ENCODE assay signal across 17 cellular contexts in genomic region chr7:46257766-46258448, GRCh38.
DNase-seq lines count a peak whose midpoint lies in the region.
"Had no signal": no experiment of that assay in that cellular context is flagged by ENCODE, and none has a peak within 500 bp of the region (broad histone marks: within the 10 kb centered on the region; RNA-seq: fewer than 3 reads in every experiment).

No MANE protein-coding gene starts in this region.

- H3K9me3 ChIP-seq in adipocyte (ENCODE audit: control insufficient read depth, low read length): peaks cover 17% of the 10 kb centered on the region
- H3K9me3 ChIP-seq: testis had no signal

- no peaks in the 10 kb centered on the region for H3K36me3 ChIP-seq in adipocyte (ENCODE audit: control insufficient read depth, insufficient read depth, low read length, severe bottlenecking)
- H3K36me3 ChIP-seq: neural progenitor cell had no signal

- no peak overlapping the region for H3K4me3 ChIP-seq in adipocyte (ENCODE audit: low read length)
- H3K4me3 ChIP-seq: GM12878, neural progenitor cell, testis had no signal

- no peaks in the 10 kb centered on the region for H3K27me3 ChIP-seq in adipocyte (replicated peaks; ENCODE audit: control insufficient read depth, insufficient read depth, low read length)
- H3K27me3 ChIP-seq: neural progenitor cell, testis had no signal

- H3K4me1 ChIP-seq in adipocyte (ENCODE audit: control insufficient read depth, insufficient read depth, low read length): peaks cover 13% of the 10 kb centered on the region
- H3K4me1 ChIP-seq: neural progenitor cell, testis had no signal

- no peak overlapping the region for H3K9ac ChIP-seq in adipocyte (ENCODE audit: low read length)
- H3K9ac ChIP-seq: neural progenitor cell had no signal

- peak; percentile 66 for DNase-seq in AG08395 (ENCODE audit: low spot score)
- peak; percentile 52 for DNase-seq in HT-29 (ENCODE audit: low spot score)
- peak; percentile 89 for DNase-seq in adipocyte (ENCODE audit: low read depth)
- peak; percentile 82 for DNase-seq in glomerular visceral epithelial cell (ENCODE audit: extremely low spot score)
- DNase-seq in inferior parietal cortex (ENCODE audit: extremely low spot score): no peak
- DNase-seq in superior temporal gyrus (ENCODE audit: extremely low spot score): no peak
- DNase-seq in NCI-H524 treated with DMSO at 0.1 percent for 48 hours (lab: John Stamatoyannopoulos, UW): no peak
- DNase-seq in OCI-M1 (lab: John Stamatoyannopoulos, UW): no peak
- DNase-seq: activated CD4-positive, alpha-beta T cell treated with anti-CD3 and anti-CD28 coated beads, Interleukin-2, amount 50 U/mL, for 48 hours; activated naive CD4-positive, alpha-beta T cell treated with Interleukin-2 at 50 U/mL for 16 hours; endodermal cell; KBM-7; NCI-H2171 treated with DMSO at 0.1 percent for 48 hours; stimulated activated CD4-positive, alpha-beta T cell treated with anti-CD3 and anti-CD28 coated beads, Interleukin-4, amount 100 ng/mL, for 24 hours; testis had no signal

Comparison
In these comparisons a context has a peak if more than half of its experiments do, and no peak if none do; other contexts are left out.
1. DNase-seq: peak in AG08395 (single experiment), HT-29 (single experiment), adipocyte (single experiment) and glomerular visceral epithelial cell (single experiment); none in inferior parietal cortex (single experiment), superior temporal gyrus (single experiment), NCI-H524 treated with DMSO at 0.1 percent for 48 hours (single experiment) and OCI-M1 (single experiment).